ENCODE assay signal across 21 cellular contexts in genomic region chr10:29041512-29042150, GRCh38.
"Had no signal": no experiment of that assay in that cellular context is flagged by ENCODE, and none has a peak within 500 bp of the region (broad histone marks: within the 10 kb centered on the region; RNA-seq: fewer than 3 reads in every experiment).

No MANE protein-coding gene starts in this region.

- DNase-seq: activated CD4-positive, alpha-beta T cell treated with anti-CD3 and anti-CD28 coated beads, Interleukin-2, amount 50 U/mL, for 1 hour; activated CD4-positive, CD25-positive, alpha-beta regulatory T cell treated with anti-CD3 and anti-CD28 coated beads, Interleukin-2, amount 50 U/mL, for 72 hours; activated CD8-positive, alpha-beta memory T cell treated with anti-CD3 and anti-CD28 coated beads, Interleukin-2, amount 50 U/mL, for 4 hours; activated naive CD4-positive, alpha-beta T cell treated with anti-CD3 and anti-CD28 coated beads for 36 hours; activated naive CD8-positive, alpha-beta T cell treated with anti-CD3 and anti-CD28 coated beads, Interleukin-2, amount 50 U/mL, for 24 hours; activated T-cell treated with anti-CD3 and anti-CD28 coated beads, Interleukin-2, amount 50 U/mL, for 4 hours; aorta; heart right ventricle; immature natural killer cell; left cardiac atrium; natural killer cell; sigmoid colon; spleen; stimulated activated CD4-positive, alpha-beta T cell treated with anti-CD3 and anti-CD28 coated beads, Interleukin-4, amount 100 ng/mL, for 4 hours; T-helper 2 cell; testis; upper lobe of left lung had no signal

- H3K27me3 ChIP-seq: breast epithelium, sigmoid colon, spleen, testis, upper lobe of left lung had no signal

- H3K27ac Mint-ChIP-seq: activated naive CD4-positive, alpha-beta T cell treated with anti-CD3 and anti-CD28 coated beads for 36 hours; activated naive CD8-positive, alpha-beta T cell treated with anti-CD3 and anti-CD28 coated beads, Interleukin-2, amount 50 U/mL, for 24 hours; immature natural killer cell; natural killer cell; stimulated activated memory B cell treated with anti-CD40 and anti-IgM and Interleukin-4, amounts not matched to agents 10 μg/mL and 1 μg/mL and 100 μg/mL, for 72 hours had no signal

- H3K27ac ChIP-seq: breast epithelium, coronary artery, heart right ventricle, sigmoid colon, testis, upper lobe of left lung, VCaP had no signal

- H3K36me3 Mint-ChIP-seq: immature natural killer cell; natural killer cell; stimulated activated memory B cell treated with anti-CD40 and anti-IgM and Interleukin-4, amounts not matched to agents 10 μg/mL and 1 μg/mL and 100 μg/mL, for 72 hours had no signal

- H3K4me1 Mint-ChIP-seq: activated naive CD8-positive, alpha-beta T cell treated with anti-CD3 and anti-CD28 coated beads, Interleukin-2, amount 50 U/mL, for 24 hours; immature natural killer cell; natural killer cell; stimulated activated memory B cell treated with anti-CD40 and anti-IgM and Interleukin-4, amounts not matched to agents 10 μg/mL and 1 μg/mL and 100 μg/mL, for 72 hours had no signal

- H3K9me3 ChIP-seq: breast epithelium, sigmoid colon, testis, upper lobe of left lung had no signal

- H3K4me3 ChIP-seq: breast epithelium, coronary artery, heart right ventricle, sigmoid colon, spleen, testis, upper lobe of left lung had no signal

- H3K36me3 ChIP-seq: breast epithelium, heart right ventricle, sigmoid colon, spleen, upper lobe of left lung had no signal

- H3K4me1 ChIP-seq: breast epithelium, spleen, testis, upper lobe of left lung had no signal

- H3K4me3 Mint-ChIP-seq: activated naive CD4-positive, alpha-beta T cell treated with anti-CD3 and anti-CD28 coated beads for 36 hours; activated naive CD8-positive, alpha-beta T cell treated with anti-CD3 and anti-CD28 coated beads, Interleukin-2, amount 50 U/mL, for 24 hours; activated T-cell treated with anti-CD3 and anti-CD28 coated beads, Interleukin-2, amount 50 U/mL, for 4 hours; immature natural killer cell; natural killer cell; stimulated activated memory B cell treated with anti-CD40 and anti-IgM and Interleukin-4, amounts not matched to agents 10 μg/mL and 1 μg/mL and 100 μg/mL, for 72 hours had no signal

- H3K27me3 Mint-ChIP-seq: stimulated activated memory B cell treated with anti-CD40 and anti-IgM and Interleukin-4, amounts not matched to agents 10 μg/mL and 1 μg/mL and 100 μg/mL, for 72 hours had no signal
